In the genomic region with DNA sequence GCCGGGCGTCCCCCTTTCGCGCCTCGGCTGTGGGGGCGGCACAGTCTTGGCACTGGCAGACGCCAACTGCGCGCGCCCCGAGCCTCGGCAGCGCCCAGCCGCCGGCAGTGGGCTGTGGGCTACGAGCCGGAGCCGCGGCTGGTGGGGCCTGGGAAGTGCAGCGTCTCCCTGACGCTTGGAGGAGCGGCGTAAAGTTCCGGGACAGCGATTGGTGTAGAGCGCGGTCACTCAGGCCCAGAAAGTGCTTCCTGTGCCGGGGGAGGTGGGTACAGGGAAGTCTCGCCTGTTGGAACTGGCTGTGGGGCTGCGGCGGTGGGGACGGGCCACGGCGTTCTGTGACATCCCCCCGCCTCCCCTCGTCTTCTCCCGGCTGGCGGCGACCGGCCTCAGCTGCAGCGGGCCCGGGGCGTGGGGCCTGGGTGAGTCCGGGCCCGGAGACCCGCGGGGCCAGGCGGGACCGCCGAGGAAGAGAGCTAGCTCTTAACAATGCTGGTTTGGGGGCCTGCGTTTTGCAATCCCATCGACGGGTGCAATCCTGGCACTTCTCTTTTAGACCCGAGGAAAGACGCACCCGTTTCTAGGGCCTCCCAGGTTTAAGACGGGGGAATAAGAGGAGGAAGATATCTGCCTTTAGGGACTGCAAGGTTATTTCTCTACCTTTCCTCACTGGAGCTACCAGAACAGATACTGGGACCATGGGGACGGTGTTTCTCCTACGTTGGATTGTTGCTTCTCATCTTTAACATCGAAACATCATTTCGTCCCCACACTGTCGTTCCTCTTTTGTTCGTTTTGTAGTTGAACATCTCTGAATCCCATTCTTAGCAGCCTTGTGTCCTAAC, we compare ENCODE assay signal across 9 cellular contexts. TPM values are rescaled to one million over a fixed set of nuclear protein-coding genes. Genes with fewer than 3 reads are reported as not detected.
A peak's percentile ranks its signal among the peaks of the same experiment; 100 is the strongest.
DNase-seq lines count a peak whose midpoint lies in the region; ATAC-seq, FAIRE-seq and TF ChIP-seq lines count a peak whose summit lies in the region.
"Had no signal": no experiment of that assay in that cellular context is flagged by ENCODE, and none has a peak within 500 bp of the region (broad histone marks: within the 10 kb centered on the region; RNA-seq: fewer than 3 reads in every experiment).

A gene (minus strand): TSS at position 157 of the 842 bp plus-strand sequence. CDS start 233 bp downstream, outside the sequence.
A gene (plus strand): TSS at position 265 of the 842 bp plus-strand sequence. CDS start 4,575 bp downstream, outside the sequence.

- no peaks in the 10 kb centered on the region for H3F3A ChIP-seq in smooth muscle cell (ENCODE audit: low read depth)

- peaks cover 15% of the 10 kb centered on the region for H3K4me1 ChIP-seq in smooth muscle cell (ENCODE audit: low read depth)

- H3K79me2 ChIP-seq in smooth muscle cell (ENCODE audit: low read depth), result peaks cover 63% of the 10 kb centered on the region

- H3K36me3 ChIP-seq in bronchial epithelial cell (ENCODE audit: control insufficient read depth, insufficient read depth, low read length) (peaks cover 2% of the 10 kb centered on the region), smooth muscle cell (ENCODE audit: low read depth) (no peaks in the 10 kb centered on the region)

- peak within 1 kb of the TSS; percentile 67 for H3K4me3 ChIP-seq in WI38 (ENCODE audit: low read depth, low read length)
- H3K4me3 ChIP-seq in bronchial epithelial cell (ENCODE audit: low read depth, low read length), result peak within 1 kb of the TSS; percentile 56
- peak within 1 kb of the TSS; percentile 86 for H3K4me3 ChIP-seq in smooth muscle cell

- ATAC-seq in GM18873 (IDR thresholded peaks at IDR 0.05; ENCODE audit: low FRiP score, unreplicated experiment) (peak; percentile 99), HG03139 (IDR thresholded peaks at IDR 0.05; ENCODE audit: unreplicated experiment) (peak; percentile 99)

- DNase-seq in AG08395 (ENCODE audit: low spot score) (peak; percentile 99), NCI-H2227 (lab: John Stamatoyannopoulos, UW; ENCODE audit: unreplicated experiment) (peak; percentile 95), bronchial epithelial cell (ENCODE audit: low read depth) (peak; percentile 94), iPS-NIHi11 (ENCODE audit: low spot score) (peak; percentile 98), smooth muscle cell (lab: John Stamatoyannopoulos, UW; ENCODE audit: unreplicated experiment) (peak; percentile 80)

- H3K27me3 ChIP-seq in bronchial epithelial cell (ENCODE audit: control insufficient read depth, insufficient read depth, low read length), result no peaks in the 10 kb centered on the region
- H3K27me3 ChIP-seq in smooth muscle cell (ENCODE audit: low read depth), result no peaks in the 10 kb centered on the region

- H3K27ac ChIP-seq in smooth muscle cell (ENCODE audit: low read depth), result peak within 1 kb of the TSS; percentile 81

- FAIRE-seq in bronchial epithelial cell (lab: Jason Lieb, UNC), result no peak
- FAIRE-seq: colon had no signal

- H3K9ac ChIP-seq in smooth muscle cell (ENCODE audit: low read depth), result peak within 1 kb of the TSS; percentile 88

- H3K9me3 ChIP-seq in smooth muscle cell (replicated peaks; ENCODE audit: low read depth), result no peaks in the 10 kb centered on the region

- peak within 1 kb of the TSS; percentile 96 for H3K4me2 ChIP-seq in smooth muscle cell

- H2AFZ ChIP-seq in smooth muscle cell (ENCODE audit: low read depth), result peak within 1 kb of the TSS; percentile 85

- WGBS in smooth muscle cell (ENCODE audit: low lambda C conversion rate), result under 1% methylated on average over 54 of the region's 63 CpGs

- H4K20me1 ChIP-seq in smooth muscle cell (ENCODE audit: low read depth), result peaks cover 15% of the 10 kb centered on the region

- no peak for TF ChIP-seq CTCF in WI38 (IDR thresholded peaks at IDR 0.05; ENCODE audit: low read depth, low read length)
- TF ChIP-seq CTCF in bronchial epithelial cell (IDR thresholded peaks at IDR 0.05; ENCODE audit: insufficient read depth, low read length, severe bottlenecking), result peak; percentile 19
- TF ChIP-seq CTCF in smooth muscle cell (IDR thresholded peaks at IDR 0.05; ENCODE audit: borderline replicate concordance, insufficient read depth, poor library complexity, severe bottlenecking), result no peak

RNA-seq across cellular contexts. Expression of the first gene that starts in this region (rescaled TPM):
- total RNA-seq in bronchial epithelial cell (14.2 and 18.3 TPM in 2 replicates), smooth muscle cell (25.1 and 28.1 TPM in 2 replicates)
- 20.0 and 23.6 TPM in 2 replicates for polyA plus RNA-seq in smooth muscle cell

RNA-seq across cellular contexts. Expression of the second gene that starts in this region (rescaled TPM):
- 38.8 and 40.8 TPM in 2 replicates for total RNA-seq in bronchial epithelial cell
- total RNA-seq in smooth muscle cell, result 41.0 and 56.5 TPM in 2 replicates
- 12.4 and 15.5 TPM in 2 replicates for polyA plus RNA-seq in smooth muscle cell

Comparison
In these comparisons a context has a peak if more than half of its experiments do, and no peak if none do; other contexts are left out.
1. Peak in every context shown above with its lines: DNase-seq, ATAC-seq, H3K4me3 ChIP-seq and H3K27ac ChIP-seq.